Comparison of ENCODE assay signal across 13 cellular contexts in the genomic region with DNA sequence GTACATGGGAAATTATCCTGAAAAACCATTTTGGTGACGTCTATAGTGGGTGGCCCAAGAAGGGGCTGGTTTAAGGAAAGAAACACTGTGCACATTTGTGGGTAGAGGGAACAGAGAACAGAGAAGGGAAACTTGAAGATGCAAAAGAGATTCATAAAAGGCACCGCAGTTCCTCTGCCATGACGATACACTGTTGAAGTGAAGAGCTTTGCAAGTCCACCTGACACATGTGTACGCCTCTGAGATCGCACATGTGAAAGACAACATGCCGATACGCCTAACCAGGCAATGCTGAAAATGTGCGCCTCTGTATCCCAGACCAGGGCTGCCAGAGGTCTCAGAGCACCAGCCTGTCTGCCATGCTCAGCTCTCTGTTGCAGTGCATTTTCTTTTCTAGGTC.
A peak's percentile ranks its signal among the peaks of the same experiment; 100 is the strongest.
DNase-seq lines count a peak whose midpoint lies in the region; ATAC-seq and TF ChIP-seq lines count a peak whose summit lies in the region.
"Had no signal": no experiment of that assay in that cellular context is flagged by ENCODE, and none has a peak within 500 bp of the region (broad histone marks: within the 10 kb centered on the region; RNA-seq: fewer than 3 reads in every experiment).

No MANE protein-coding gene starts in this region.

- no peaks in the 10 kb centered on the region for H3K9me3 Mint-ChIP-seq in activated naive CD4-positive, alpha-beta T cell treated with anti-CD3 and anti-CD28 coated beads, Interleukin-2, amount 10 ng/mL, durations not matched to agents 7 days and 5 days
- H3K9me3 Mint-ChIP-seq in stimulated activated naive B cell treated with anti-CD40 and anti-IgM and Interleukin-4, amounts not matched to agents 10 μg/mL and 1 μg/mL and 100 μg/mL, for 72 hours: peaks cover 2 to 4% of the 10 kb centered on the region in 2 donors
- H3K9me3 Mint-ChIP-seq: type B pancreatic cell had no signal

- peak overlapping the region; percentile 43 for H3K27ac Mint-ChIP-seq in activated naive CD4-positive, alpha-beta T cell treated with anti-CD3 and anti-CD28 coated beads, Interleukin-2, amount 10 ng/mL, durations not matched to agents 7 days and 5 days
- H3K27ac Mint-ChIP-seq in stimulated activated naive B cell treated with anti-CD40 and anti-IgM and Interleukin-4, amounts not matched to agents 10 μg/mL and 1 μg/mL and 100 μg/mL, for 72 hours: peak overlapping the region; percentile 86
- H3K27ac Mint-ChIP-seq: type B pancreatic cell had no signal

- H3K4me3 Mint-ChIP-seq in activated naive CD4-positive, alpha-beta T cell treated with anti-CD3 and anti-CD28 coated beads, Interleukin-2, amount 10 ng/mL, durations not matched to agents 7 days and 5 days: no peak overlapping the region
- peak overlapping the region; percentile 60 to 79 for H3K4me3 Mint-ChIP-seq in stimulated activated naive B cell treated with anti-CD40 and anti-IgM and Interleukin-4, amounts not matched to agents 10 μg/mL and 1 μg/mL and 100 μg/mL, for 72 hours
- H3K4me3 Mint-ChIP-seq: type B pancreatic cell had no signal

- H3K36me3 Mint-ChIP-seq in activated naive CD4-positive, alpha-beta T cell treated with anti-CD3 and anti-CD28 coated beads, Interleukin-2, amount 10 ng/mL, durations not matched to agents 7 days and 5 days: no peaks in the 10 kb centered on the region
- H3K36me3 Mint-ChIP-seq in stimulated activated naive B cell treated with anti-CD40 and anti-IgM and Interleukin-4, amounts not matched to agents 10 μg/mL and 1 μg/mL and 100 μg/mL, for 72 hours: peaks cover 7 to 21% of the 10 kb centered on the region in 2 donors

- no peak overlapping the region for H3K4me3 ChIP-seq in foreskin fibroblast (ENCODE audit: low read depth in 1 of 2, low read length in 2 of 2)
- H3K4me3 ChIP-seq: pancreas had no signal

- CTCF ChIA-PET in activated naive CD4-positive, alpha-beta T cell treated with anti-CD3 and anti-CD28 coated beads, Interleukin-2, amount 10 ng/mL, durations not matched to agents 7 days and 5 days (lab: Charles Lee): interaction anchor here (0.7 kb wide), 1 partner anchor 58 kb away, joined by 3 read pairs; no protein-coding TSS in a partner anchor

- ATAC-seq in HG02588 (IDR thresholded peaks at IDR 0.05; ENCODE audit: unreplicated experiment) (peak; percentile 96), HG03354 (IDR thresholded peaks at IDR 0.05; ENCODE audit: poor library complexity, severe bottlenecking, unreplicated experiment) (peak; percentile 96)
- peak; percentile 89 to 91 for ATAC-seq in stimulated activated naive B cell treated with anti-CD40 and anti-IgM and Interleukin-4, amounts not matched to agents 10 μg/mL and 1 μg/mL and 100 μg/mL, for 72 hours (replicated peaks)
- ATAC-seq: HCT116, left colon, pancreas had no signal

- DNase-seq in activated naive CD4-positive, alpha-beta T cell treated with anti-CD3 and anti-CD28 coated beads, Interleukin-2, amount 10 ng/mL, durations not matched to agents 7 days and 5 days: no peak
- no peak for DNase-seq in activated naive CD4-positive, alpha-beta T cell treated with Interleukin-2 at 50 U/mL for 16 hours
- DNase-seq in stimulated activated naive B cell treated with anti-CD40 and anti-IgM and Interleukin-4, amounts not matched to agents 10 μg/mL and 1 μg/mL and 100 μg/mL, for 72 hours: peak; percentile 53
- no peak for DNase-seq in NCI-H1694 (lab: John Stamatoyannopoulos, UW)
- DNase-seq in foreskin fibroblast: no peak
- no peak for DNase-seq in NK-92 (lab: John Stamatoyannopoulos, UW; ENCODE audit: unreplicated experiment)
- DNase-seq: DMS53, left colon, pancreas had no signal

- no peak for TF ChIP-seq CTCF in foreskin fibroblast (IDR thresholded peaks at IDR 0.05; ENCODE audit: low read depth, low read length)

- no peaks in the 10 kb centered on the region for H3K4me1 Mint-ChIP-seq in activated naive CD4-positive, alpha-beta T cell treated with anti-CD3 and anti-CD28 coated beads, Interleukin-2, amount 10 ng/mL, durations not matched to agents 7 days and 5 days
- peaks cover 30 to 39% of the 10 kb centered on the region in 2 donors for H3K4me1 Mint-ChIP-seq in stimulated activated naive B cell treated with anti-CD40 and anti-IgM and Interleukin-4, amounts not matched to agents 10 μg/mL and 1 μg/mL and 100 μg/mL, for 72 hours

- H3K27me3 Mint-ChIP-seq in activated naive CD4-positive, alpha-beta T cell treated with anti-CD3 and anti-CD28 coated beads, Interleukin-2, amount 10 ng/mL, durations not matched to agents 7 days and 5 days: no peaks in the 10 kb centered on the region
- no peaks in the 10 kb centered on the region for H3K27me3 Mint-ChIP-seq in stimulated activated naive B cell treated with anti-CD40 and anti-IgM and Interleukin-4, amounts not matched to agents 10 μg/mL and 1 μg/mL and 100 μg/mL, for 72 hours
- H3K27me3 Mint-ChIP-seq: type B pancreatic cell had no signal
